ENCODE assay signal across 10 cellular contexts in genomic region chr6:170137176-170137891, GRCh38.
DNase-seq lines count a peak whose midpoint lies in the region; ATAC-seq and TF ChIP-seq lines count a peak whose summit lies in the region.
"Had no signal": no experiment of that assay in that cellular context is flagged by ENCODE, and none has a peak within 500 bp of the region (broad histone marks: within the 10 kb centered on the region; RNA-seq: fewer than 3 reads in every experiment).

No MANE protein-coding gene starts in this region.

- ATAC-seq in body of pancreas (peak; percentile 38), left ventricle myocardium superior (peak; percentile 80), HG03196 (IDR thresholded peaks at IDR 0.05; ENCODE audit: unreplicated experiment) (no peak)

- POLR2A ChIA-PET in BJ (lab: Charles Lee), result no interaction called here

- peak; percentile 19 for DNase-seq in BJ (ENCODE audit: low read depth)
- peak; percentile 18 to 45 (median 30) for DNase-seq in body of pancreas
- peak; percentile 63 for DNase-seq in left ventricle myocardium superior
- DNase-seq in prostate gland (ENCODE audit: low spot score), result no peak
- no peak for DNase-seq in NK-92 treated with Interleukin-12 subunit alpha and Interleukin-12 subunit beta, amount 100 ng/mL, for 24 hours (lab: John Stamatoyannopoulos, UW)
- DNase-seq in effector memory CD4-positive, alpha-beta T cell, result no peak
- DNase-seq in HFFc6, result no peak
- DNase-seq: NCI-H1048 had no signal

- TF ChIP-seq CTCF in BJ (IDR thresholded peaks at IDR 0.05; ENCODE audit: insufficient read depth, low read depth, low read length), result no peak
- no peak for TF ChIP-seq CTCF in body of pancreas (IDR thresholded peaks at IDR 0.05)
- no peak for TF ChIP-seq CTCF in prostate gland (IDR thresholded peaks at IDR 0.05)
- no peak for TF ChIP-seq CTCF in HFFc6 (IDR thresholded peaks at IDR 0.05)

- peaks cover 14% of the 10 kb centered on the region for H3K36me3 Mint-ChIP-seq in HFFc6 (ENCODE audit: low read depth)
- H3K36me3 Mint-ChIP-seq: brain had no signal

- WGBS in body of pancreas, 2 donors, result 84 to 87% methylated on average over 16 to 40 of the region's 50 CpGs
- WGBS in prostate gland, result 85% methylated on average over 47 of the region's 50 CpGs

- H3K4me1 Mint-ChIP-seq in HFFc6 (ENCODE audit: low read depth), result no peaks in the 10 kb centered on the region

- H3K9me3 ChIP-seq in body of pancreas (no peaks in the 10 kb centered on the region), prostate gland (no peaks in the 10 kb centered on the region)
- H3K9me3 ChIP-seq in effector memory CD4-positive, alpha-beta T cell (ENCODE audit: control insufficient read depth, low read length), result no peaks in the 10 kb centered on the region

- peak overlapping the region in 2 of 4 donors; percentile 22 to 48 for H3K27ac ChIP-seq in body of pancreas
- H3K27ac ChIP-seq in prostate gland, result peak overlapping the region; percentile 30 to 60
- no peak overlapping the region for H3K27ac ChIP-seq in effector memory CD4-positive, alpha-beta T cell (ENCODE audit: insufficient read depth, low read length, poor library complexity, severe bottlenecking)

- no peaks in the 10 kb centered on the region; the same call in 1 of the 2 replicates for H3K27me3 Mint-ChIP-seq in HFFc6 (ENCODE audit: insufficient read depth)

- H3K4me3 ChIP-seq in BJ (ENCODE audit: low read depth, low read length) (no peak overlapping the region), body of pancreas (no peak overlapping the region), prostate gland (no peak overlapping the region)
- H3K4me3 ChIP-seq in effector memory CD4-positive, alpha-beta T cell (ENCODE audit: insufficient read depth, low read depth, low read length, poor library complexity, severe bottlenecking), result no peak overlapping the region

- TF ChIP-seq POLR2A in body of pancreas (IDR thresholded peaks at IDR 0.05) (peak in 1 of 3 donors; percentile 18), prostate gland (IDR thresholded peaks at IDR 0.05) (no peak)

- H3K9me3 Mint-ChIP-seq in HFFc6, result peaks cover 68% of the 10 kb centered on the region

- no peak overlapping the region for H3K4me3 Mint-ChIP-seq in HFFc6
- H3K4me3 Mint-ChIP-seq: brain had no signal

- intact Hi-C loops in body of pancreas (cut with DNase I) (no loop called here), left ventricle myocardium superior (cut with micrococcal nuclease) (no loop called here), prostate gland (cut with DNase I) (no loop called here)

- no peaks in the 10 kb centered on the region for H3K27me3 ChIP-seq in BJ (ENCODE audit: control insufficient read depth, insufficient read depth, low read length)
- H3K27me3 ChIP-seq in body of pancreas, result no peaks in the 10 kb centered on the region
- no peaks in the 10 kb centered on the region for H3K27me3 ChIP-seq in prostate gland (replicated peaks; ENCODE audit: insufficient read depth)
- no peaks in the 10 kb centered on the region for H3K27me3 ChIP-seq in effector memory CD4-positive, alpha-beta T cell (replicated peaks; ENCODE audit: control insufficient read depth, insufficient read depth, low read length, poor library complexity, severe bottlenecking)

- H3K4me1 ChIP-seq in body of pancreas, result peaks cover 15% of the 10 kb centered on the region
- H3K4me1 ChIP-seq in prostate gland (replicated peaks), result no peaks in the 10 kb centered on the region
- H3K4me1 ChIP-seq in effector memory CD4-positive, alpha-beta T cell (ENCODE audit: control insufficient read depth, insufficient read depth, low read length, poor library complexity, severe bottlenecking), result no peaks in the 10 kb centered on the region

- CTCF ChIA-PET in BJ (lab: Yijun Ruan, JAX), result interaction anchor here (0.6 kb wide), 1 partner anchor 14 kb away, joined by 4 read pairs; no protein-coding TSS in a partner anchor

- no peak overlapping the region for H3K27ac Mint-ChIP-seq in HFFc6

- H3K36me3 ChIP-seq in BJ (ENCODE audit: control insufficient read depth, insufficient read depth, low read length) (no peaks in the 10 kb centered on the region), body of pancreas (replicated peaks in 1 of 2; ENCODE audit: insufficient read depth in 1 of 2, low read depth in 2 of 2) (no peaks in the 10 kb centered on the region), prostate gland (no peaks in the 10 kb centered on the region)
- no peaks in the 10 kb centered on the region for H3K36me3 ChIP-seq in effector memory CD4-positive, alpha-beta T cell (ENCODE audit: control insufficient read depth, insufficient read depth, low read length)

Comparison
In these comparisons a context has a peak if more than half of its experiments do, and no peak if none do; other contexts are left out.
1. DNase-seq: peak in BJ (single experiment), body of pancreas (4 of 4) and left ventricle myocardium superior (single experiment); none in prostate gland (single experiment), NK-92 treated with Interleukin-12 subunit alpha and Interleukin-12 subunit beta, amount 100 ng/mL, for 24 hours (single experiment), effector memory CD4-positive, alpha-beta T cell (0 of 3) and HFFc6 (single experiment).